In the genomic region with DNA sequence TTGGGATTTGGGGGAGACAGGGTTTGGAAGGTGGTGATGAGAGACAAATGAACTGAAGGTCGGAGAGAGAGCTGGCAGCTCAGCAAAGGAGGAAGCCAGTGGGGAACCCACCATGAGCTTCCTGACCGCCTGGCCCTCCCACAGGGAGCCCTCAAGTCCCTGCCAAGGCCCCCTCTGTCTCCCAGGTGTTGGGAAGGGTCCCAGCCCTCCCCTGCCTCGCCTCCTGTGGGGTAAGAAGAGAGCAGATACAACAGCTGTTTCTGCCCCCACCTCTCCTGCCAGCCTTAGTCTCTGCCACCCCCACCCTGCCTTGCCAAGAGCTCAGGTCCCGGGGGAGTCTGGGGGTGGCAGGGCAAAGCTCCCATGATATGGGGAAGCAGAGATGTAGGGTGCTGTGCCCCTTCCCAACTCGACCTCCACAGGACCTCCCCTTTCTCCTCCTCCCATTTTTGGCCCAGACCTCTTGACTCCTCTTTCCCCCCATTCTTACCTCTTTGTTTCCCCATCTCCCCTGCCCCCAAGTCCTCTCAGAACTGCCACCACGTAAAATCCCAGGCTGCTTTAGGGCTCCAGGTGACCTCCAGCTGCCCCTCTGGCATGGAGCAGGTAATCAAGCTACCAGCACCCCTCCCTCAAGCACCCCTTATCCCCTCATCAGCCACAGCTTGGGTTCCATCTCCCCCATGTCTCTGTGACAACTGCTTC, we compare ENCODE assay signal across 15 cellular contexts. TPM values are rescaled to one million over a fixed set of nuclear protein-coding genes. Genes with fewer than 3 reads are reported as not detected.
A peak's percentile ranks its signal among the peaks of the same experiment; 100 is the strongest.
DNase-seq lines count a peak whose midpoint lies in the region; ATAC-seq and TF ChIP-seq lines count a peak whose summit lies in the region.
"Had no signal": no experiment of that assay in that cellular context is flagged by ENCODE, and none has a peak within 500 bp of the region (broad histone marks: within the 10 kb centered on the region; RNA-seq: fewer than 3 reads in every experiment).

No MANE protein-coding gene starts in this region.

- H2AFZ ChIP-seq in trophoblast cell (ENCODE audit: insufficient read depth, low read length, poor library complexity): no peak overlapping the region

- peaks cover 0 to 16% (median 4%) of the 10 kb centered on the region in 9 donors for H3K36me3 ChIP-seq in heart left ventricle
- peaks cover 3 to 11% of the 10 kb centered on the region in 2 experiments for H3K36me3 ChIP-seq in trophoblast cell (ENCODE audit: control insufficient read depth in 1 of 2, insufficient read depth in 2 of 2, low read length in 2 of 2)

- TF ChIP-seq POLR2A in heart left ventricle (IDR thresholded peaks at IDR 0.05): no peak

- H3K27ac ChIP-seq in heart left ventricle: peak overlapping the region; percentile 75 to 97 (median 94)
- H3K27ac ChIP-seq in trophoblast cell (ENCODE audit: low read depth, low read length): no peak overlapping the region

- H3K4me1 ChIP-seq in heart left ventricle: peaks cover 4 to 78% (median 50%) of the 10 kb centered on the region in 12 donors
- peaks cover 25 to 27% of the 10 kb centered on the region in 2 experiments for H3K4me1 ChIP-seq in trophoblast cell (ENCODE audit: control insufficient read depth in 1 of 2, insufficient read depth in 2 of 2, low read length in 2 of 2)

- TF ChIP-seq CTCF in heart left ventricle (IDR thresholded peaks at IDR 0.05): no peak
- no peak for TF ChIP-seq CTCF in CD14-positive monocyte (IDR thresholded peaks at IDR 0.05)

- peaks cover 11% of the 10 kb centered on the region for H3K79me2 ChIP-seq in trophoblast cell (ENCODE audit: control insufficient read depth, insufficient read depth, low read length, poor library complexity)

- H3K4me3 ChIP-seq in heart left ventricle (peak overlapping the region; percentile 20 to 87 (median 56)), trophoblast cell (ENCODE audit: low read depth, low read length) (no peak overlapping the region)
- H3K4me3 ChIP-seq: testis had no signal

- H3K18ac ChIP-seq in trophoblast cell (ENCODE audit: low read length): no peak overlapping the region

- H3K27me3 ChIP-seq in heart left ventricle: no peaks in the 10 kb centered on the region
- no peaks in the 10 kb centered on the region for H3K27me3 ChIP-seq in trophoblast cell (ENCODE audit: insufficient read depth, low read length)
- H3K27me3 ChIP-seq: testis had no signal

- peak overlapping the region; percentile 62 for H4K91ac ChIP-seq in trophoblast cell (ENCODE audit: low read depth, low read length)

- H2BK120ac ChIP-seq in trophoblast cell (ENCODE audit: insufficient read depth, low read length, poor library complexity): peak overlapping the region; percentile 4

- DNase-seq in heart left ventricle (no peak), Right ventricle myocardium inferior (ENCODE audit: missing footprints) (no peak), head of caudate nucleus (peak in 25 of 42 donors; percentile 32 to 85 (median 56)), trophoblast cell (no peak), NCI-H187 (lab: John Stamatoyannopoulos, UW) (no peak), CD14-positive monocyte (ENCODE audit: low spot score) (no peak)
- no peak for DNase-seq in activated T-cell treated with anti-CD3 and anti-CD28 coated beads, Interleukin-2, amount 50 U/mL, for 1 hour
- DNase-seq: activated CD4-positive, alpha-beta T cell treated with anti-CD3 and anti-CD28 coated beads for 36 hours; DMS153; kidney glomerular epithelial cell; PC-3; testis had no signal

- intact Hi-C loops in heart left ventricle (cut with DNase I): loop anchor here in 1 of 10 donors (2.0 kb wide), 1 partner anchor 42 kb away; a partner anchor contains a TSS
- intact Hi-C loops in Right ventricle myocardium inferior (cut with DNase I): loop anchor here (2.0 kb wide), 1 partner anchor 16 kb away; a partner anchor contains a TSS
- intact Hi-C loops in head of caudate nucleus (cut with DNase I): loop anchor here (2.0 kb wide), 1 partner anchor 52 kb away; no protein-coding TSS in a partner anchor
- intact Hi-C loops in CD14-positive monocyte (cut with micrococcal nuclease): loop anchor here in 1 of 2 donors (10.0 kb wide), 1 partner anchor 54 kb away; no protein-coding TSS in a partner anchor

- H3K27ac Mint-ChIP-seq in CD14-positive monocyte: peak overlapping the region in 1 of 7 donors; percentile 71
- H3K27ac Mint-ChIP-seq: activated CD4-positive, alpha-beta T cell treated with anti-CD3 and anti-CD28 coated beads for 36 hours; natural killer cell treated with Interleukin-12 subunit alpha and Interleukin-12 subunit beta and Interleukin-15 and Interleukin-18, amount 100 ng/mL, for 72 hours had no signal

- no peak overlapping the region for H3K4me2 ChIP-seq in trophoblast cell (ENCODE audit: low read length)

- H3K9me3 Mint-ChIP-seq in CD14-positive monocyte: no peaks in the 10 kb centered on the region
- H3K9me3 Mint-ChIP-seq: natural killer cell treated with Interleukin-12 subunit alpha and Interleukin-12 subunit beta and Interleukin-15 and Interleukin-18, amount 100 ng/mL, for 72 hours had no signal

- H3K14ac ChIP-seq in trophoblast cell (ENCODE audit: low read length): no peak overlapping the region

- no peak overlapping the region for H3K4me3 Mint-ChIP-seq in CD14-positive monocyte
- H3K4me3 Mint-ChIP-seq: activated CD4-positive, alpha-beta T cell treated with anti-CD3 and anti-CD28 coated beads for 36 hours; brain; natural killer cell treated with Interleukin-12 subunit alpha and Interleukin-12 subunit beta and Interleukin-15 and Interleukin-18, amount 100 ng/mL, for 72 hours had no signal

- H3K23ac ChIP-seq in trophoblast cell (ENCODE audit: low read length): no peak overlapping the region

- H3K9me3 ChIP-seq in heart left ventricle: no peaks in the 10 kb centered on the region
- H3K9me3 ChIP-seq in trophoblast cell (ENCODE audit: insufficient read depth, low read depth, low read length): peaks cover 4% of the 10 kb centered on the region
- H3K9me3 ChIP-seq: testis had no signal

- H4K12ac ChIP-seq in trophoblast cell (ENCODE audit: low read depth, low read length): no peak overlapping the region

- no peak overlapping the region for H3K9ac ChIP-seq in trophoblast cell (ENCODE audit: low read length)

- H3K79me1 ChIP-seq in trophoblast cell (ENCODE audit: low read length): peaks cover 19% of the 10 kb centered on the region

- H2BK5ac ChIP-seq in trophoblast cell (ENCODE audit: low read depth, low read length, poor library complexity): no peak overlapping the region

- H2BK12ac ChIP-seq in trophoblast cell (ENCODE audit: low read length): peak overlapping the region; percentile 43

- WGBS in heart left ventricle, 4 donors: 43 to 74% (median 67%) methylated on average over 6 of the region's 6 CpGs
- no CpG with 5 or more reads among the region's 6 CpGs for WGBS in trophoblast cell (ENCODE audit: extremely low coverage, insufficient coverage, insufficient read length)

- H2AK5ac ChIP-seq in trophoblast cell (ENCODE audit: low read length): peak overlapping the region; percentile 49

- no peak overlapping the region for H4K8ac ChIP-seq in trophoblast cell (ENCODE audit: low read depth, low read length)

- H3K4me1 Mint-ChIP-seq in CD14-positive monocyte: peaks cover 57% of the 10 kb centered on the region

- no peak for ATAC-seq in heart left ventricle
- no peak for ATAC-seq in Right ventricle myocardium inferior
- ATAC-seq in HG03460 (IDR thresholded peaks at IDR 0.05; ENCODE audit: unreplicated experiment): no peak
- ATAC-seq: activated CD4-positive, alpha-beta T cell treated with anti-CD3 and anti-CD28 coated beads for 36 hours; PC-3 had no signal

- no peak overlapping the region for H3K4ac ChIP-seq in trophoblast cell (ENCODE audit: low read depth, low read length)

- peaks cover 11 to 16% (median 14%) of the 10 kb centered on the region in 3 donors for H3K27me3 Mint-ChIP-seq in CD14-positive monocyte (ENCODE audit: low read depth in 3 of 3)

- H3K36me3 Mint-ChIP-seq in CD14-positive monocyte: peaks cover 0 to 4% of the 10 kb centered on the region in 2 donors
- H3K36me3 Mint-ChIP-seq: natural killer cell treated with Interleukin-12 subunit alpha and Interleukin-12 subunit beta and Interleukin-15 and Interleukin-18, amount 100 ng/mL, for 72 hours had no signal

RNA-seq across cellular contexts. Expression of a gene that starts 0.6 kb away (rescaled TPM):
- total RNA-seq in heart left ventricle: 1,000 to 10,000 TPM; 1,023 to 2,291 (median 2,114) TPM
- 1,000 to 10,000 TPM in 1 of 2 donors, 100 to 1,000 TPM in 1; 752 to 3,565 TPM for polyA plus RNA-seq in heart left ventricle
- total RNA-seq in Right ventricle myocardium inferior: 2,065 TPM
- 0.93 and 1.2 TPM in 2 replicates for polyA plus RNA-seq in trophoblast cell (2013)
- polyA plus RNA-seq in CD14-positive monocyte: not detected
- total RNA-seq: activated CD4-positive, alpha-beta T cell treated with anti-CD3 and anti-CD28 coated beads for 36 hours; natural killer cell treated with Interleukin-12 subunit alpha and Interleukin-12 subunit beta and Interleukin-15 and Interleukin-18, amount 100 ng/mL, for 72 hours had no signal

RNA-seq across cellular contexts. Expression of a gene that starts 1.5 kb away (rescaled TPM):
- total RNA-seq in heart left ventricle (100 to 1,000 TPM in 7 of 9 donors, 10 to 100 TPM in 2; 98.1 to 189 (median 132) TPM), Right ventricle myocardium inferior (155 TPM)
- polyA plus RNA-seq in heart left ventricle (100 to 1,000 TPM; 173 to 272 TPM), CD14-positive monocyte (1 to 10 TPM; 2.5 to 2.6 TPM)
- 409 and 437 TPM in 2 replicates for polyA plus RNA-seq in trophoblast cell (2013)

RNA-seq across cellular contexts. Expression of a gene that starts 5.1 kb away (rescaled TPM):
- total RNA-seq in heart left ventricle (10 to 100 TPM; 48.4 to 92.0 (median 67.7) TPM), Right ventricle myocardium inferior (72.1 TPM)
- polyA plus RNA-seq in heart left ventricle (10 to 100 TPM; 72.9 to 73.4 TPM), CD14-positive monocyte (10 to 100 TPM; 28.1 to 38.2 TPM)
- 72.8 and 73.0 TPM in 2 replicates for polyA plus RNA-seq in trophoblast cell (2013)

RNA-seq across cellular contexts. Expression of a gene that starts 12.7 kb away (rescaled TPM):
- total RNA-seq in heart left ventricle: 1 to 10 TPM in 7 of 9 donors, under 1 TPM in 1, not detected in 1; 0.79 to 6.1 (median 3.9) TPM
- 1 to 10 TPM; 1.7 to 4.4 TPM for polyA plus RNA-seq in heart left ventricle
- 6.3 TPM for total RNA-seq in Right ventricle myocardium inferior
- 20.0 and 21.0 TPM in 2 replicates for polyA plus RNA-seq in trophoblast cell (2013)
- not detected for polyA plus RNA-seq in CD14-positive monocyte
- total RNA-seq: natural killer cell treated with Interleukin-12 subunit alpha and Interleukin-12 subunit beta and Interleukin-15 and Interleukin-18, amount 100 ng/mL, for 72 hours; testis had no signal

RNA-seq across cellular contexts. Expression of a gene that starts 15.9 kb away (rescaled TPM):
- total RNA-seq in heart left ventricle: 10 to 100 TPM; 37.2 to 92.6 (median 45.4) TPM
- polyA plus RNA-seq in heart left ventricle: 100 to 1,000 TPM in 1 of 2 donors, 10 to 100 TPM in 1; 72.6 to 233 TPM
- total RNA-seq in Right ventricle myocardium inferior: 49.2 TPM
- 48.3 and 48.6 TPM in 2 replicates for polyA plus RNA-seq in trophoblast cell (2013)
- not detected for polyA plus RNA-seq in CD14-positive monocyte
- total RNA-seq: activated CD4-positive, alpha-beta T cell treated with anti-CD3 and anti-CD28 coated beads for 36 hours; natural killer cell treated with Interleukin-12 subunit alpha and Interleukin-12 subunit beta and Interleukin-15 and Interleukin-18, amount 100 ng/mL, for 72 hours had no signal

Comparison
In these comparisons a context has a peak if more than half of its experiments do, and no peak if none do; other contexts are left out.
1. DNase-seq: peak in head of caudate nucleus (25 of 42); none in heart left ventricle (0 of 5), Right ventricle myocardium inferior (single experiment), trophoblast cell (0 of 2), NCI-H187 (0 of 2), CD14-positive monocyte (single experiment) and activated T-cell treated with anti-CD3 and anti-CD28 coated beads, Interleukin-2, amount 50 U/mL, for 1 hour (single experiment).